ENCODE assay signal across 9 cellular contexts in the genomic region with DNA sequence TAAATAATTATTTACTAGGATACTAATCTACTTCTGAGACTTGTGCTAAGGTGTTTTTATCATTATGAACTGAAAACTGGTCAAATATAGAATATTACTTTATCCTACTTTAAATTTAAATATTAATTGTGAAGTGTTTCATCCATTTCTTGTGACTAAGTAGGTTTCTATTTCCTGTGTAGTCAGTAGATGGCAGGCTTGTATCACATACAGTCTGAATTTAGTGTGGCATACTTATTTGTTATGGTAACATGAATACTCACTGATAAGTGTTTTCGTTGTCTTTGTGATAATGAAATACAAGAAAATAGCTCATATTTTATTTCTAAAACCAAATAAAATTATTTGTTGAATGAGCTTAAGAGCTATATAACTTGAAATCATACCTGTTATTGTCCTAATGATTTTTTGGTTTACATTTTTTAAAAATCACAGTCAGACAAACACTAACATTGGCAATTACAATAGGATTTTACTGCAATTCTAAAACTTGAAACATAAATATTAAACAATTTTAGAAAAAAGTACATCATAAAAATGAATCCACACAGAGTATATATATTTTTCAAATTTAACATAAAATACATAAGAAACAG.
DNase-seq lines count a peak whose midpoint lies in the region; ATAC-seq and TF ChIP-seq lines count a peak whose summit lies in the region.
"Had no signal": no experiment of that assay in that cellular context is flagged by ENCODE, and none has a peak within 500 bp of the region (broad histone marks: within the 10 kb centered on the region; RNA-seq: fewer than 3 reads in every experiment).

No MANE protein-coding gene starts in this region.

- TF ChIP-seq CTCF in hepatocyte (IDR thresholded peaks at IDR 0.05; ENCODE audit: poor library complexity) = peak; percentile 83

- no peak overlapping the region for H3K27ac ChIP-seq in hepatocyte
- H3K27ac ChIP-seq: thoracic aorta had no signal

- peak; percentile 93 for ATAC-seq in GM19395 (IDR thresholded peaks at IDR 0.05; ENCODE audit: unreplicated experiment)
- ATAC-seq in activated CD4-positive, alpha-beta T cell treated with anti-CD3 and anti-CD28 coated beads for 36 hours = no peak
- no peak for ATAC-seq in HG03469 (IDR thresholded peaks at IDR 0.05; ENCODE audit: unreplicated experiment)

- WGBS in hepatocyte (ENCODE audit: low lambda C conversion rate, missing lambda C conversion rate) = 3% methylated on average over 1 of the region's 1 CpG

- no peaks in the 10 kb centered on the region for H3K36me3 Mint-ChIP-seq in activated CD4-positive, alpha-beta T cell treated with anti-CD3 and anti-CD28 coated beads for 36 hours (ENCODE audit: low read depth)

- H3K79me2 ChIP-seq in hepatocyte = no peaks in the 10 kb centered on the region

- DNase-seq in AML-193 (lab: John Stamatoyannopoulos, UW) (peak; percentile 46 to 49), M059J (ENCODE audit: low read depth) (peak; percentile 9), SK-N-DZ (ENCODE audit: low spot score) (peak; percentile 77), hepatocyte (ENCODE audit: low spot score) (peak; percentile 48), NCI-H187 treated with DMSO at 0.1 percent for 48 hours (lab: John Stamatoyannopoulos, UW) (no peak)
- DNase-seq in activated CD4-positive, alpha-beta T cell treated with anti-CD3 and anti-CD28 coated beads for 36 hours = no peak

- no peaks in the 10 kb centered on the region for H3K4me1 ChIP-seq in hepatocyte (ENCODE audit: insufficient read depth)

- H2AFZ ChIP-seq in hepatocyte = no peak overlapping the region

- no peaks in the 10 kb centered on the region for H3K4me1 Mint-ChIP-seq in activated CD4-positive, alpha-beta T cell treated with anti-CD3 and anti-CD28 coated beads for 36 hours

- POLR2A ChIA-PET in activated CD4-positive, alpha-beta T cell treated with anti-CD3 and anti-CD28 coated beads for 36 hours (lab: Charles Lee) = no interaction called here

- H3K9me3 Mint-ChIP-seq in activated CD4-positive, alpha-beta T cell treated with anti-CD3 and anti-CD28 coated beads for 36 hours (ENCODE audit: low read depth) = no peaks in the 10 kb centered on the region

- H3K4me3 Mint-ChIP-seq in activated CD4-positive, alpha-beta T cell treated with anti-CD3 and anti-CD28 coated beads for 36 hours = no peak overlapping the region

- no peaks in the 10 kb centered on the region for H3K9me2 ChIP-seq in hepatocyte (replicated peaks; ENCODE audit: insufficient read depth)

- H3K36me3 ChIP-seq in hepatocyte (replicated peaks; ENCODE audit: insufficient read depth, low read depth) = no peaks in the 10 kb centered on the region
- H3K36me3 ChIP-seq: thoracic aorta had no signal

- no peaks in the 10 kb centered on the region for H4K20me1 ChIP-seq in hepatocyte (ENCODE audit: insufficient read depth, poor library complexity, severe bottlenecking)

- no peaks in the 10 kb centered on the region for H3K27me3 ChIP-seq in hepatocyte

- H3K27ac Mint-ChIP-seq in activated CD4-positive, alpha-beta T cell treated with anti-CD3 and anti-CD28 coated beads for 36 hours = no peak overlapping the region

- no peak overlapping the region for H3K4me2 ChIP-seq in hepatocyte

- no peaks in the 10 kb centered on the region for H3K27me3 Mint-ChIP-seq in activated CD4-positive, alpha-beta T cell treated with anti-CD3 and anti-CD28 coated beads for 36 hours

- H3K9me3 ChIP-seq in hepatocyte (ENCODE audit: low read depth) = no peaks in the 10 kb centered on the region
- H3K9me3 ChIP-seq: thoracic aorta had no signal

- intact Hi-C loops in activated CD4-positive, alpha-beta T cell treated with anti-CD3 and anti-CD28 coated beads for 36 hours (cut with DNase I, micrococcal nuclease) = no loop called here

- CTCF ChIA-PET in activated CD4-positive, alpha-beta T cell treated with anti-CD3 and anti-CD28 coated beads for 36 hours (lab: Charles Lee) = no interaction called here

- no peak overlapping the region for H3K4me3 ChIP-seq in hepatocyte
- H3K4me3 ChIP-seq: thoracic aorta had no signal

Comparison
In these comparisons a context has a peak if more than half of its experiments do, and no peak if none do; other contexts are left out.
1. DNase-seq: peak in AML-193 (2 of 2), M059J (single experiment), SK-N-DZ (single experiment) and hepatocyte (single experiment); none in activated CD4-positive, alpha-beta T cell treated with anti-CD3 and anti-CD28 coated beads for 36 hours (single experiment) and NCI-H187 treated with DMSO at 0.1 percent for 48 hours (single experiment).